Comparison of ENCODE assay signal across 22 cellular contexts in genomic region chr20:3223937-3224680, GRCh38. TPM values are rescaled to one million over a fixed set of nuclear protein-coding genes. Genes with fewer than 3 reads are reported as not detected.
DNase-seq lines count a peak whose midpoint lies in the region; ATAC-seq, FAIRE-seq and TF ChIP-seq lines count a peak whose summit lies in the region.
"Had no signal": no experiment of that assay in that cellular context is flagged by ENCODE, and none has a peak within 500 bp of the region (broad histone marks: within the 10 kb centered on the region; RNA-seq: fewer than 3 reads in every experiment).

No MANE protein-coding gene starts in this region.

- TF ChIP-seq CTCF in HepG2 (CRISPR knock-in tag; IDR thresholded peaks at IDR 0.05) = no peak
- TF ChIP-seq CTCF in right lobe of liver (IDR thresholded peaks at IDR 0.05) = no peak
- no peak for TF ChIP-seq CTCF in esophagus squamous epithelium (IDR thresholded peaks at IDR 0.05)

- no peak overlapping the region for H2AFZ ChIP-seq in HepG2 (ENCODE audit: low read length)
- H2AFZ ChIP-seq: GM23248, neural progenitor cell had no signal

- H3K9ac ChIP-seq in HepG2 (ENCODE audit: insufficient read depth, low read depth, low read length) = peak overlapping the region; percentile 56
- H3K9ac ChIP-seq: GM23248, neural progenitor cell had no signal

- H4K20me1 ChIP-seq in HepG2 (ENCODE audit: insufficient read depth, low read length) = no peaks in the 10 kb centered on the region

- FAIRE-seq in HepG2 (lab: Jason Lieb, UNC) = no peak
- FAIRE-seq: GM12892, HTR-8/SVneo, islet of Langerhans, TTC549 had no signal

- H3K27ac ChIP-seq in HepG2 (ENCODE audit: extremely low read length, insufficient read depth, low read length) (peak overlapping the region; percentile 73), right lobe of liver (no peak overlapping the region), esophagus squamous epithelium (peak overlapping the region in 3 of 4 donors; percentile 17 to 55 (median 49))
- H3K27ac ChIP-seq: foreskin keratinocyte, GM23248, neural progenitor cell, thoracic aorta had no signal

- POLR2A ChIA-PET in HepG2 (lab: Yijun Ruan, JAX) = interaction anchor here (0.8 to 10.0 kb wide), 14 partner anchors 8 to 246 kb away, joined by 3 to 149 read pairs (median 8); partner anchors contain the start of genes ATRN, FASTKD5, ITPA and SLC4A11

- in situ Hi-C loops in HepG2 (cut with HindIII; ENCODE audit: extremely low pct_ligation_motif_present, low pct_unique_long_range_greater_than_20kb) = no loop called here

- 89% methylated on average over 21 of the region's 24 CpGs for WGBS in HepG2 (ENCODE audit: low lambda C conversion rate)
- WGBS in right lobe of liver (ENCODE audit: insufficient coverage, low coverage, low lambda C conversion rate, missing lambda C conversion rate) = 88% methylated on average over 3 of the region's 24 CpGs
- WGBS in esophagus squamous epithelium, 2 donors = 60 to 82% methylated on average over 2 to 5 of the region's 24 CpGs

- CTCF ChIA-PET in HepG2 (lab: Yijun Ruan, JAX; ENCODE audit: low intra/inter-chr PET ratio, low total read pairs) = no interaction called here

- H3K4me1 ChIP-seq in HepG2 (ENCODE audit: insufficient read depth, low read length) (peaks cover 80% of the 10 kb centered on the region), right lobe of liver (no peaks in the 10 kb centered on the region), esophagus squamous epithelium (peaks cover 0 to 62% (median 10%) of the 10 kb centered on the region in 3 donors)
- H3K4me1 ChIP-seq: neural progenitor cell had no signal

- H3K36me3 ChIP-seq in HepG2 (replicated peaks in 1 of 2; ENCODE audit: control insufficient read depth in 1 of 2, insufficient read depth in 2 of 2, low read length in 2 of 2) (peaks cover 16 to 20% of the 10 kb centered on the region in 2 experiments), right lobe of liver (peaks cover 0 to 26% (median under 1%) of the 10 kb centered on the region in 4 donors), esophagus squamous epithelium (peaks cover 0 to 81% (median 0%) of the 10 kb centered on the region in 3 donors)
- H3K36me3 ChIP-seq: neural progenitor cell had no signal

- DNase-seq in HepG2 (ENCODE audit: low spot score) (no peak), right lobe of liver (no peak), NCI-H69 (lab: John Stamatoyannopoulos, UW) (peak; percentile 42), esophagus squamous epithelium (lab: John Stamatoyannopoulos, UW) (no peak), left lobe of liver (ENCODE audit: low spot score) (no peak), GDM1 (lab: John Stamatoyannopoulos, UW) (no peak), D341Med (ENCODE audit: low spot score) (no peak), NCI-H526 treated with DMSO at 0.1 percent for 48 hours (lab: John Stamatoyannopoulos, UW) (no peak)
- DNase-seq: activated CD4-positive, alpha-beta T cell treated with anti-CD3 and anti-CD28 coated beads for 36 hours; activated naive CD8-positive, alpha-beta T cell treated with anti-CD3 and anti-CD28 coated beads, Interleukin-2, amount 10 ng/mL, durations not matched to agents 7 days and 5 days; foreskin keratinocyte; GM23248; hippocampal formation; Karpas-422; mucosa of descending colon; stimulated activated naive CD4-positive, alpha-beta T cell treated with Interleukin-2 at 50 U/mL for 16 hours had no signal

- TF ChIP-seq EP300 in HepG2 (IDR thresholded peaks at IDR 0.05; ENCODE audit: low read depth in 2 of 2, low read length in 2 of 2) (no peak), HepG2 (CRISPR knock-in tag; IDR thresholded peaks at IDR 0.05; ENCODE audit: borderline replicate concordance) (no peak)

- peak overlapping the region; percentile 73 for H3K4me2 ChIP-seq in HepG2 (ENCODE audit: low read depth, low read length)
- H3K4me2 ChIP-seq: neural progenitor cell had no signal

- ATAC-seq in HepG2 = peak; percentile 14
- ATAC-seq in right lobe of liver = no peak
- no peak for ATAC-seq in left lobe of liver
- ATAC-seq: activated CD4-positive, alpha-beta T cell treated with anti-CD3 and anti-CD28 coated beads for 36 hours; foreskin keratinocyte; mucosa of descending colon had no signal

- TF ChIP-seq RAD21 in HepG2 (CRISPR knock-in tag; IDR thresholded peaks at IDR 0.05) = no peak

- intact Hi-C loops in HepG2 (cut with micrococcal nuclease; ENCODE audit: unreplicated experiment) = loop anchor here (1.0 kb wide), 1 partner anchor 8 kb away; no protein-coding TSS in a partner anchor
- intact Hi-C loops in right lobe of liver (cut with DNase I) = loop anchor here in 1 of 2 donors (10.0 kb wide), 1 partner anchor 91 kb away; no protein-coding TSS in a partner anchor
- intact Hi-C loops in esophagus squamous epithelium (cut with DNase I) = no loop called here

- H3K4me3 ChIP-seq in HepG2 (replicated peaks in 1 of 3; ENCODE audit: insufficient read depth in 1 of 3, low read depth in 2 of 3, low read length in 3 of 3) = 0 out of 6 replicates have a peak overlapping the region, but pooled peaks of 1 of the 3 experiments have one; percentile 19
- H3K4me3 ChIP-seq in right lobe of liver = no peak overlapping the region
- no peak overlapping the region for H3K4me3 ChIP-seq in esophagus squamous epithelium
- H3K4me3 ChIP-seq: GM23248, mucosa of descending colon, neural progenitor cell, thoracic aorta had no signal

- no peaks in the 10 kb centered on the region for H3K27me3 ChIP-seq in HepG2 (ENCODE audit: control insufficient read depth in 1 of 2, insufficient read depth in 2 of 2, low read length in 2 of 2)
- H3K27me3 ChIP-seq in right lobe of liver = no peaks in the 10 kb centered on the region
- H3K27me3 ChIP-seq in esophagus squamous epithelium = no peaks in the 10 kb centered on the region
- H3K27me3 ChIP-seq: foreskin keratinocyte, neural progenitor cell had no signal

- peak; percentile 32 to 44; a peak in 2 of 4 replicates for TF ChIP-seq POLR2A in HepG2 (IDR thresholded peaks at IDR 0.05; ENCODE audit: insufficient read depth in 1 of 2, low read depth in 2 of 2, low read length in 2 of 2)
- no peak for TF ChIP-seq POLR2A in right lobe of liver (IDR thresholded peaks at IDR 0.05)
- TF ChIP-seq POLR2A in esophagus squamous epithelium (IDR thresholded peaks at IDR 0.05) = no peak

- no peaks in the 10 kb centered on the region for H3K79me2 ChIP-seq in HepG2 (ENCODE audit: insufficient read depth, low read length)

- H3K9me3 ChIP-seq in HepG2 (ENCODE audit: low read length) (no peaks in the 10 kb centered on the region), right lobe of liver (no peaks in the 10 kb centered on the region), esophagus squamous epithelium (no peaks in the 10 kb centered on the region)
- H3K9me3 ChIP-seq: mucosa of descending colon, thoracic aorta had no signal

- no TSS peak for BruUV-seq in HepG2 (replicated peaks; lab: Mats Ljungman, UMichigan)

RNA-seq across cellular contexts. Expression of gene ITPA, which starts 14.8 kb away (rescaled TPM):
- 101 and 103 TPM in 2 replicates for total RNA-seq in HepG2 (2016; rRNA removed; fragmentation: Illumina TruSeq; extraction: Trizol)
- total RNA-seq in HepG2 (2016; cell fraction: cytosol; rRNA removed; fragmentation: Illumina TruSeq; extraction: Trizol; ENCODE audit: low read depth) = 30.5 and 31.5 TPM in 2 replicates
- total RNA-seq in HepG2 (2016; cell fraction: insoluble cytoplasmic fraction; rRNA removed; fragmentation: Illumina TruSeq; extraction: Trizol) = 108 TPM in 2 replicates
- 45.6 and 53.1 TPM in 2 replicates for total RNA-seq in HepG2 (2016; cell fraction: membrane; rRNA removed; fragmentation: Illumina TruSeq; extraction: Trizol)
- total RNA-seq in HepG2 (2016; cell fraction: nucleus; rRNA removed; fragmentation: Illumina TruSeq; extraction: Trizol) = 51.5 and 65.6 TPM in 2 replicates
- polyA plus RNA-seq in HepG2 (2011; rRNA removed) = 60.1 and 73.4 TPM in 2 replicates
- polyA plus RNA-seq in HepG2 (2011; cell fraction: cytosol; rRNA removed) = 53.2 and 73.4 TPM in 2 replicates
- polyA plus RNA-seq in HepG2 (2011; cell fraction: nucleus; rRNA removed) = 110 and 129 TPM in 2 replicates
- 55.6 and 63.4 TPM in 2 replicates for polyA plus RNA-seq in HepG2 (2012)
- 27.3 and 27.6 TPM in 2 replicates for polyA plus RNA-seq in HepG2 (2016; cell fraction: cytosol; fragmentation: Illumina TruSeq; extraction: Trizol; ENCODE audit: low read depth)
- 106 and 109 TPM in 2 replicates for polyA plus RNA-seq in HepG2 (2016; cell fraction: insoluble cytoplasmic fraction; fragmentation: Illumina TruSeq; extraction: Trizol; ENCODE audit: low read depth)
- polyA plus RNA-seq in HepG2 (2016; cell fraction: membrane; fragmentation: Illumina TruSeq; extraction: Trizol; ENCODE audit: low read depth) = 28.9 and 33.4 TPM in 2 replicates
- 144 and 151 TPM in 2 replicates for polyA plus RNA-seq in HepG2 (2016; cell fraction: nucleus; fragmentation: Illumina TruSeq; extraction: Trizol; ENCODE audit: insufficient read depth, low read depth)
- polyA minus RNA-seq in HepG2 (2011; rRNA and poly(A)+ RNA removed; ENCODE audit: low replicate concordance) = 24.1 and 25.5 TPM in 2 replicates
- polyA minus RNA-seq in HepG2 (2011; cell fraction: cytosol; rRNA and poly(A)+ RNA removed) = 15.4 and 25.9 TPM in 2 replicates
- polyA minus RNA-seq in HepG2 (2011; cell fraction: nucleus; rRNA and poly(A)+ RNA removed) = 23.0 and 28.2 TPM in 2 replicates
- total RNA-seq in right lobe of liver = 10 to 100 TPM; 17.5 to 38.8 (median 26.7) TPM
- 10 to 100 TPM; 47.1 to 54.5 (median 48.7) TPM for total RNA-seq in esophagus squamous epithelium
- 25.3 TPM for total RNA-seq in left lobe of liver

RNA-seq across cellular contexts. Expression of gene SLC4A11, which starts 14.9 kb away (rescaled TPM):
- total RNA-seq in HepG2 (2016; rRNA removed; fragmentation: Illumina TruSeq; extraction: Trizol) (1.1 and 3.9 TPM in 2 replicates), right lobe of liver (under 1 TPM in 5 of 6 experiments, not detected in 1; 0.11 to 0.40 (median 0.18) TPM), esophagus squamous epithelium (10 to 100 TPM in 3 of 4 donors, 1 to 10 TPM in 1; 7.2 to 24.7 (median 17.7) TPM), left lobe of liver (0.18 TPM)
- 0.30 and 1.1 TPM in 2 replicates for total RNA-seq in HepG2 (2016; cell fraction: cytosol; rRNA removed; fragmentation: Illumina TruSeq; extraction: Trizol; ENCODE audit: low read depth)
- total RNA-seq in HepG2 (2016; cell fraction: insoluble cytoplasmic fraction; rRNA removed; fragmentation: Illumina TruSeq; extraction: Trizol) = 0.82 and 4.9 TPM in 2 replicates
- total RNA-seq in HepG2 (2016; cell fraction: membrane; rRNA removed; fragmentation: Illumina TruSeq; extraction: Trizol) = 1.4 and 1.8 TPM in 2 replicates
- total RNA-seq in HepG2 (2016; cell fraction: nucleus; rRNA removed; fragmentation: Illumina TruSeq; extraction: Trizol) = 5.0 and 8.1 TPM in 2 replicates
- 24.7 and 27.0 TPM in 2 replicates for polyA plus RNA-seq in HepG2 (2011; rRNA removed)
- polyA plus RNA-seq in HepG2 (2011; cell fraction: cytosol; rRNA removed) = 6.2 and 8.6 TPM in 2 replicates
- 212 and 304 TPM in 2 replicates for polyA plus RNA-seq in HepG2 (2011; cell fraction: nucleus; rRNA removed)
- polyA plus RNA-seq in HepG2 (2012) = 9.7 and 13.8 TPM in 2 replicates
- polyA plus RNA-seq in HepG2 (2016; cell fraction: cytosol; fragmentation: Illumina TruSeq; extraction: Trizol; ENCODE audit: low read depth) = 0.50 and 0.84 TPM in 2 replicates
- polyA plus RNA-seq in HepG2 (2016; cell fraction: insoluble cytoplasmic fraction; fragmentation: Illumina TruSeq; extraction: Trizol; ENCODE audit: low read depth) = 1.1 and 1.8 TPM in 2 replicates
- polyA plus RNA-seq in HepG2 (2016; cell fraction: membrane; fragmentation: Illumina TruSeq; extraction: Trizol; ENCODE audit: low read depth) = 0.65 and 0.70 TPM in 2 replicates
- polyA plus RNA-seq in HepG2 (2016; cell fraction: nucleus; fragmentation: Illumina TruSeq; extraction: Trizol; ENCODE audit: insufficient read depth, low read depth) = 16.5 and 18.2 TPM in 2 replicates
- 1.9 and 33.5 TPM in 2 replicates for polyA minus RNA-seq in HepG2 (2011; rRNA and poly(A)+ RNA removed; ENCODE audit: low replicate concordance)
- polyA minus RNA-seq in HepG2 (2011; cell fraction: cytosol; rRNA and poly(A)+ RNA removed) = 10.2 and 17.1 TPM in 2 replicates
- polyA minus RNA-seq in HepG2 (2011; cell fraction: nucleus; rRNA and poly(A)+ RNA removed) = 44.0 and 47.5 TPM in 2 replicates

RNA-seq across cellular contexts. Expression of gene DDRGK1, which starts 19.6 kb away (rescaled TPM):
- 75.4 and 149 TPM in 2 replicates for total RNA-seq in HepG2 (2016; rRNA removed; fragmentation: Illumina TruSeq; extraction: Trizol)
- 59.4 and 65.6 TPM in 2 replicates for total RNA-seq in HepG2 (2016; cell fraction: cytosol; rRNA removed; fragmentation: Illumina TruSeq; extraction: Trizol; ENCODE audit: low read depth)
- 69.3 and 161 TPM in 2 replicates for total RNA-seq in HepG2 (2016; cell fraction: insoluble cytoplasmic fraction; rRNA removed; fragmentation: Illumina TruSeq; extraction: Trizol)
- total RNA-seq in HepG2 (2016; cell fraction: membrane; rRNA removed; fragmentation: Illumina TruSeq; extraction: Trizol) = 57.6 and 58.7 TPM in 2 replicates
- total RNA-seq in HepG2 (2016; cell fraction: nucleus; rRNA removed; fragmentation: Illumina TruSeq; extraction: Trizol) = 105 and 136 TPM in 2 replicates
- polyA plus RNA-seq in HepG2 (2011; rRNA removed) = 96.7 and 116 TPM in 2 replicates
- 133 and 142 TPM in 2 replicates for polyA plus RNA-seq in HepG2 (2011; cell fraction: cytosol; rRNA removed)
- polyA plus RNA-seq in HepG2 (2011; cell fraction: nucleus; rRNA removed) = 122 and 134 TPM in 2 replicates
- polyA plus RNA-seq in HepG2 (2012) = 104 and 147 TPM in 2 replicates
- 51.1 and 51.9 TPM in 2 replicates for polyA plus RNA-seq in HepG2 (2016; cell fraction: cytosol; fragmentation: Illumina TruSeq; extraction: Trizol; ENCODE audit: low read depth)
- 80.6 and 85.9 TPM in 2 replicates for polyA plus RNA-seq in HepG2 (2016; cell fraction: insoluble cytoplasmic fraction; fragmentation: Illumina TruSeq; extraction: Trizol; ENCODE audit: low read depth)
- polyA plus RNA-seq in HepG2 (2016; cell fraction: membrane; fragmentation: Illumina TruSeq; extraction: Trizol; ENCODE audit: low read depth) = 52.8 and 53.4 TPM in 2 replicates
- 240 and 250 TPM in 2 replicates for polyA plus RNA-seq in HepG2 (2016; cell fraction: nucleus; fragmentation: Illumina TruSeq; extraction: Trizol; ENCODE audit: insufficient read depth, low read depth)
- polyA minus RNA-seq in HepG2 (2011; rRNA and poly(A)+ RNA removed; ENCODE audit: low replicate concordance) = 19.0 and 51.1 TPM in 2 replicates
- 40.1 and 44.2 TPM in 2 replicates for polyA minus RNA-seq in HepG2 (2011; cell fraction: cytosol; rRNA and poly(A)+ RNA removed)
- polyA minus RNA-seq in HepG2 (2011; cell fraction: nucleus; rRNA and poly(A)+ RNA removed) = 48.9 and 52.6 TPM in 2 replicates
- total RNA-seq in right lobe of liver = 10 to 100 TPM; 55.0 to 76.1 (median 60.1) TPM
- 10 to 100 TPM; 59.2 to 71.7 (median 66.4) TPM for total RNA-seq in esophagus squamous epithelium
- 71.0 TPM for total RNA-seq in left lobe of liver

RNA-seq across cellular contexts. Expression of gene LZTS3, which starts 50.8 kb away (rescaled TPM):
- 7.4 and 10.1 TPM in 2 replicates for total RNA-seq in HepG2 (2016; rRNA removed; fragmentation: Illumina TruSeq; extraction: Trizol)
- total RNA-seq in HepG2 (2016; cell fraction: cytosol; rRNA removed; fragmentation: Illumina TruSeq; extraction: Trizol; ENCODE audit: low read depth) = 1.6 and 1.9 TPM in 2 replicates
- total RNA-seq in HepG2 (2016; cell fraction: insoluble cytoplasmic fraction; rRNA removed; fragmentation: Illumina TruSeq; extraction: Trizol) = 7.6 and 10.2 TPM in 2 replicates
- total RNA-seq in HepG2 (2016; cell fraction: membrane; rRNA removed; fragmentation: Illumina TruSeq; extraction: Trizol) = 5.4 and 6.1 TPM in 2 replicates
- total RNA-seq in HepG2 (2016; cell fraction: nucleus; rRNA removed; fragmentation: Illumina TruSeq; extraction: Trizol) = 7.0 and 8.3 TPM in 2 replicates
- polyA plus RNA-seq in HepG2 (2011; rRNA removed) = 31.3 and 49.2 TPM in 2 replicates
- polyA plus RNA-seq in HepG2 (2011; cell fraction: cytosol; rRNA removed) = 33.5 and 37.7 TPM in 2 replicates
- polyA plus RNA-seq in HepG2 (2011; cell fraction: nucleus; rRNA removed) = 96.7 and 99.2 TPM in 2 replicates
- 15.6 and 27.0 TPM in 2 replicates for polyA plus RNA-seq in HepG2 (2012)
- polyA plus RNA-seq in HepG2 (2016; cell fraction: cytosol; fragmentation: Illumina TruSeq; extraction: Trizol; ENCODE audit: low read depth) = 1.5 TPM in 2 replicates
- 10.0 and 11.9 TPM in 2 replicates for polyA plus RNA-seq in HepG2 (2016; cell fraction: insoluble cytoplasmic fraction; fragmentation: Illumina TruSeq; extraction: Trizol; ENCODE audit: low read depth)
- 5.0 and 5.4 TPM in 2 replicates for polyA plus RNA-seq in HepG2 (2016; cell fraction: membrane; fragmentation: Illumina TruSeq; extraction: Trizol; ENCODE audit: low read depth)
- 19.6 and 21.4 TPM in 2 replicates for polyA plus RNA-seq in HepG2 (2016; cell fraction: nucleus; fragmentation: Illumina TruSeq; extraction: Trizol; ENCODE audit: insufficient read depth, low read depth)
- 1.3 and 64.0 TPM in 2 replicates for polyA minus RNA-seq in HepG2 (2011; rRNA and poly(A)+ RNA removed; ENCODE audit: low replicate concordance)
- 19.8 and 26.7 TPM in 2 replicates for polyA minus RNA-seq in HepG2 (2011; cell fraction: cytosol; rRNA and poly(A)+ RNA removed)
- 14.9 and 19.3 TPM in 2 replicates for polyA minus RNA-seq in HepG2 (2011; cell fraction: nucleus; rRNA and poly(A)+ RNA removed)
- 1 to 10 TPM; 3.9 to 6.1 (median 4.9) TPM for total RNA-seq in right lobe of liver
- total RNA-seq in esophagus squamous epithelium = 1 to 10 TPM; 1.1 to 6.3 (median 4.4) TPM
- 5.7 TPM for total RNA-seq in left lobe of liver

Comparison
In these comparisons a context has a peak if more than half of its experiments do, and no peak if none do; other contexts are left out.
1. H3K27ac ChIP-seq: peak in HepG2 (single experiment) and esophagus squamous epithelium (3 of 4); none in right lobe of liver (0 of 3).
2. POLR2A ChIP-seq: peak in HepG2 (2 of 2); none in right lobe of liver (single experiment) and esophagus squamous epithelium (0 of 4).